In genomic region chr1:8661185-8662110, GRCh38 we compare ENCODE assay signal across 1 cellular context.
TF ChIP-seq lines count a peak whose summit lies in the region.

No MANE protein-coding gene starts in this region.

TF ChIP-seq in K562, 482 proteins besides CTCF, POLR2A, EP300 and RAD21 (continued from another document and continues in another):
- TF ChIP-seq, protein P1, sequence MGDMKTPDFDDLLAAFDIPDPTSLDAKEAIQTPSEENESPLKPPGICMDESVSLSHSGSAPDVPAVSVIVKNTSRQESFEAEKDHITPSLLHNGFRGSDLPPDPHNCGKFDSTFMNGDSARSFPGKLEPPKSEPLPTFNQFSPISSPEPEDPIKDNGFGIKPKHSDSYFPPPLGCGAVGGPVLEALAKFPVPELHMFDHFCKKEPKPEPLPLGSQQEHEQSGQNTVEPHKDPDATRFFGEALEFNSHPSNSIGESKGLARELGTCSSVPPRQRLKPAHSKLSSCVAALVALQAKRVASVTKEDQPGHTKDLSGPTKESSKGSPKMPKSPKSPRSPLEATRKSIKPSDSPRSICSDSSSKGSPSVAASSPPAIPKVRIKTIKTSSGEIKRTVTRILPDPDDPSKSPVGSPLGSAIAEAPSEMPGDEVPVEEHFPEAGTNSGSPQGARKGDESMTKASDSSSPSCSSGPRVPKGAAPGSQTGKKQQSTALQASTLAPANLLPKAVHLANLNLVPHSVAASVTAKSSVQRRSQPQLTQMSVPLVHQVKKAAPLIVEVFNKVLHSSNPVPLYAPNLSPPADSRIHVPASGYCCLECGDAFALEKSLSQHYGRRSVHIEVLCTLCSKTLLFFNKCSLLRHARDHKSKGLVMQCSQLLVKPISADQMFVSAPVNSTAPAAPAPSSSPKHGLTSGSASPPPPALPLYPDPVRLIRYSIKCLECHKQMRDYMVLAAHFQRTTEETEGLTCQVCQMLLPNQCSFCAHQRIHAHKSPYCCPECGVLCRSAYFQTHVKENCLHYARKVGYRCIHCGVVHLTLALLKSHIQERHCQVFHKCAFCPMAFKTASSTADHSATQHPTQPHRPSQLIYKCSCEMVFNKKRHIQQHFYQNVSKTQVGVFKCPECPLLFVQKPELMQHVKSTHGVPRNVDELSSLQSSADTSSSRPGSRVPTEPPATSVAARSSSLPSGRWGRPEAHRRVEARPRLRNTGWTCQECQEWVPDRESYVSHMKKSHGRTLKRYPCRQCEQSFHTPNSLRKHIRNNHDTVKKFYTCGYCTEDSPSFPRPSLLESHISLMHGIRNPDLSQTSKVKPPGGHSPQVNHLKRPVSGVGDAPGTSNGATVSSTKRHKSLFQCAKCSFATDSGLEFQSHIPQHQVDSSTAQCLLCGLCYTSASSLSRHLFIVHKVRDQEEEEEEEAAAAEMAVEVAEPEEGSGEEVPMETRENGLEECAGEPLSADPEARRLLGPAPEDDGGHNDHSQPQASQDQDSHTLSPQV (IDR thresholded peaks at IDR 0.05), result 0 out of 2 replicates have a peak, but pooled peaks have one; percentile 27
- TF ChIP-seq HDGF (IDR thresholded peaks at IDR 0.05) (0 out of 2 replicates have a peak, but pooled peaks have one; percentile 36), CXXC5 (CRISPR knock-in tag; IDR thresholded peaks at IDR 0.05) (0 out of 2 replicates have a peak, but pooled peaks have one; percentile 28), SIRT6 (IDR thresholded peaks at IDR 0.05; ENCODE audit: low read depth, low read length) (no peak), JUN (IDR thresholded peaks at IDR 0.05; ENCODE audit: borderline replicate concordance, low read depth, low read length) (peak; percentile 71), JUN (CRISPR knock-in tag; IDR thresholded peaks at IDR 0.05; ENCODE audit: borderline replicate concordance) (no peak), STAT5B (CRISPR knock-in tag; IDR thresholded peaks at IDR 0.05) (no peak), FOXK2 (conservative IDR thresholded peaks at IDR 0.05 in 1 of 2, IDR thresholded peaks at IDR 0.05 in 1 of 2; ENCODE audit: low read depth in 2 of 2) (peak in 1 of 2 experiments; percentile 29; a peak in 1 of 4 replicates), DPF2 (IDR thresholded peaks at IDR 0.05) (peak; percentile 18; the same call in 1 of the 2 replicates), FOSL1 (tag; conservative IDR thresholded peaks at IDR 0.05) (peak; percentile 45), ESRRB (CRISPR knock-in tag; IDR thresholded peaks at IDR 0.05; ENCODE audit: borderline replicate concordance) (no peak), JUND (IDR thresholded peaks at IDR 0.05; ENCODE audit: borderline replicate concordance, low read depth, low read length) (peak; percentile 61; the same call in 1 of the 2 replicates), JUND (tag; IDR thresholded peaks at IDR 0.05; ENCODE audit: borderline replicate concordance, low read depth, low read length) (peak; percentile 29; the same call in 1 of the 3 replicates), LARP7 (IDR thresholded peaks at IDR 0.05) (no peak), KDM1A (IDR thresholded peaks at IDR 0.05) (peak in 1 of 2 experiments; percentile 26; a peak in 1 of 4 replicates), ATF3 (IDR thresholded peaks at IDR 0.05) (peak; percentile 87), ATF3 (CRISPR knock-in tag; conservative IDR thresholded peaks at IDR 0.05) (no peak), ELF2 (CRISPR knock-in tag; IDR thresholded peaks at IDR 0.05) (no peak), NFIC (IDR thresholded peaks at IDR 0.05) (peak; percentile 92), SMARCA4 (IDR thresholded peaks at IDR 0.05) (peak; percentile 26; the same call in 1 of the 2 replicates), MTA1 (IDR thresholded peaks at IDR 0.05; ENCODE audit: borderline replicate concordance) (no peak), TBL1XR1 (IDR thresholded peaks at IDR 0.05; ENCODE audit: low read length in 2 of 2) (no peak), SMARCE1 (IDR thresholded peaks at IDR 0.05) (peak; percentile 46; the same call in 1 of the 2 replicates), ZNF175 (CRISPR knock-in tag; IDR thresholded peaks at IDR 0.05; ENCODE audit: low read depth) (peak; percentile 74), ELF4 (CRISPR knock-in tag; IDR thresholded peaks at IDR 0.05) (0 out of 2 replicates have a peak, but pooled peaks have one; percentile 35), ZNF133 (CRISPR knock-in tag; IDR thresholded peaks at IDR 0.05) (no peak), OTX1 (CRISPR knock-in tag; IDR thresholded peaks at IDR 0.05) (peak; percentile 13; the same call in 1 of the 2 replicates), SP2 (IDR thresholded peaks at IDR 0.05; ENCODE audit: extremely low read depth, low read depth, low read length, poor library complexity, severe bottlenecking) (no peak), ATF7 (IDR thresholded peaks at IDR 0.05) (peak; percentile 60; the same call in 1 of the 2 replicates), PATZ1 (CRISPR knock-in tag; IDR thresholded peaks at IDR 0.05; ENCODE audit: borderline replicate concordance) (no peak), ZFPM2 (CRISPR knock-in tag; IDR thresholded peaks at IDR 0.05) (0 out of 2 replicates have a peak, but pooled peaks have one; percentile 28), NR2C2 (CRISPR knock-in tag; IDR thresholded peaks at IDR 0.05) (no peak), NR2C2 (tag; IDR thresholded peaks at IDR 0.05) (peak; percentile 81; the same call in 1 of the 2 replicates), CBFA2T3 (IDR thresholded peaks at IDR 0.05) (peak; percentile 41; the same call in 1 of the 2 replicates), NR2C1 (IDR thresholded peaks at IDR 0.05) (peak; percentile 50; the same call in 1 of the 2 replicates), NR2C1 (tag; IDR thresholded peaks at IDR 0.05) (no peak), RBBP5 (IDR thresholded peaks at IDR 0.05; ENCODE audit: borderline replicate concordance, insufficient read depth, low read length, poor library complexity, severe bottlenecking) (peak; percentile 33), SRSF3 (IDR thresholded peaks at IDR 0.05; ENCODE audit: insufficient read depth, low read length) (no peak), NFRKB (IDR thresholded peaks at IDR 0.05; ENCODE audit: low read depth) (0 out of 2 replicates have a peak, but pooled peaks have one; percentile 22)
- TF ChIP-seq, protein P2, sequence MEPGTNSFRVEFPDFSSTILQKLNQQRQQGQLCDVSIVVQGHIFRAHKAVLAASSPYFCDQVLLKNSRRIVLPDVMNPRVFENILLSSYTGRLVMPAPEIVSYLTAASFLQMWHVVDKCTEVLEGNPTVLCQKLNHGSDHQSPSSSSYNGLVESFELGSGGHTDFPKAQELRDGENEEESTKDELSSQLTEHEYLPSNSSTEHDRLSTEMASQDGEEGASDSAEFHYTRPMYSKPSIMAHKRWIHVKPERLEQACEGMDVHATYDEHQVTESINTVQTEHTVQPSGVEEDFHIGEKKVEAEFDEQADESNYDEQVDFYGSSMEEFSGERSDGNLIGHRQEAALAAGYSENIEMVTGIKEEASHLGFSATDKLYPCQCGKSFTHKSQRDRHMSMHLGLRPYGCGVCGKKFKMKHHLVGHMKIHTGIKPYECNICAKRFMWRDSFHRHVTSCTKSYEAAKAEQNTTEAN (CRISPR knock-in tag; IDR thresholded peaks at IDR 0.05), result no peak
- TF ChIP-seq, protein P3, sequence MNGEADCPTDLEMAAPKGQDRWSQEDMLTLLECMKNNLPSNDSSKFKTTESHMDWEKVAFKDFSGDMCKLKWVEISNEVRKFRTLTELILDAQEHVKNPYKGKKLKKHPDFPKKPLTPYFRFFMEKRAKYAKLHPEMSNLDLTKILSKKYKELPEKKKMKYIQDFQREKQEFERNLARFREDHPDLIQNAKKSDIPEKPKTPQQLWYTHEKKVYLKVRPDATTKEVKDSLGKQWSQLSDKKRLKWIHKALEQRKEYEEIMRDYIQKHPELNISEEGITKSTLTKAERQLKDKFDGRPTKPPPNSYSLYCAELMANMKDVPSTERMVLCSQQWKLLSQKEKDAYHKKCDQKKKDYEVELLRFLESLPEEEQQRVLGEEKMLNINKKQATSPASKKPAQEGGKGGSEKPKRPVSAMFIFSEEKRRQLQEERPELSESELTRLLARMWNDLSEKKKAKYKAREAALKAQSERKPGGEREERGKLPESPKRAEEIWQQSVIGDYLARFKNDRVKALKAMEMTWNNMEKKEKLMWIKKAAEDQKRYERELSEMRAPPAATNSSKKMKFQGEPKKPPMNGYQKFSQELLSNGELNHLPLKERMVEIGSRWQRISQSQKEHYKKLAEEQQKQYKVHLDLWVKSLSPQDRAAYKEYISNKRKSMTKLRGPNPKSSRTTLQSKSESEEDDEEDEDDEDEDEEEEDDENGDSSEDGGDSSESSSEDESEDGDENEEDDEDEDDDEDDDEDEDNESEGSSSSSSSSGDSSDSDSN (IDR thresholded peaks at IDR 0.05; ENCODE audit: borderline replicate concordance in 1 of 2, low read depth in 2 of 2, low read length in 2 of 2), result peak in 1 of 2 experiments; percentile 63; a peak in 1 of 4 replicates
- TF ChIP-seq, protein P4, sequence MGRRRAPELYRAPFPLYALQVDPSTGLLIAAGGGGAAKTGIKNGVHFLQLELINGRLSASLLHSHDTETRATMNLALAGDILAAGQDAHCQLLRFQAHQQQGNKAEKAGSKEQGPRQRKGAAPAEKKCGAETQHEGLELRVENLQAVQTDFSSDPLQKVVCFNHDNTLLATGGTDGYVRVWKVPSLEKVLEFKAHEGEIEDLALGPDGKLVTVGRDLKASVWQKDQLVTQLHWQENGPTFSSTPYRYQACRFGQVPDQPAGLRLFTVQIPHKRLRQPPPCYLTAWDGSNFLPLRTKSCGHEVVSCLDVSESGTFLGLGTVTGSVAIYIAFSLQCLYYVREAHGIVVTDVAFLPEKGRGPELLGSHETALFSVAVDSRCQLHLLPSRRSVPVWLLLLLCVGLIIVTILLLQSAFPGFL (CRISPR knock-in tag; IDR thresholded peaks at IDR 0.05), result no peak
